ENCODE assay signal across 12 cellular contexts in the genomic region with DNA sequence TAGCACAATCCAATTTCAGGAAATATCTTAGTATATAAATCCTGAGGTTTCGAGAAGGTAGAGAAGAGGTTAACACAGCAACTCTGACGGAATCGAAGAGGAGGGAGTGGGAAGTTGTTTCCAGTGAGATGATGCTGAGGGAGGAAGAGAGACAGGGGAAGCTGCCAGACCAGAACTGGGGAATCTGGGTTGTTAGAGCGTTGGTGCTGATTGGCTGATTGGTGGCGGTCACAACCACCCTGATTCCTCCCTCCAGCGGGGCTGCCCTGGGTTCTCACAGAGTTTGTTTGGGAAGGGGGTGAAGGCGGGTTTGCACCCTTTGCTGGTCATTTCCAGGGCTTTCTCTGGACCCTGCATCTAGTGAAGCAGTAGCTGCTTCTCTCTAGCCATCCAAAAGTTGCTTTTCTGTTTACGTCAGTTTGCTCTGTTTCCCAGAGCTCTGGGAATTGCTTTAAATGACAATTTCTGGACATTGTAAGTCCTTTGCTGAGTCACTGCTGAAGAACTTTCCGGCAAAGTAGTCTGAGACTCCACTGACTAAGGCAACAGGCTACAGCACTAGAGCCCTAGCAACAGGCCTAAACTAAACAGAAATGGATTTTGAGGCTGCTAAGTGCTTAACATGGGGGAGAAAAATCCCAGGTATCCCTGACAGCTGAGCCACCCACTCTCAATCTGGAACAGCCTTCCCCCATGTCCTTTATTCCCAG.
DNase-seq lines count a peak whose midpoint lies in the region; ATAC-seq and TF ChIP-seq lines count a peak whose summit lies in the region.
"Had no signal": no experiment of that assay in that cellular context is flagged by ENCODE, and none has a peak within 500 bp of the region (broad histone marks: within the 10 kb centered on the region; RNA-seq: fewer than 3 reads in every experiment).

No MANE protein-coding gene starts in this region.

- H3K27me3 ChIP-seq in foreskin keratinocyte = peaks cover 48% of the 10 kb centered on the region
- peaks cover 13% of the 10 kb centered on the region for H3K27me3 ChIP-seq in osteoblast (ENCODE audit: insufficient read depth, low read length)

- DNase-seq in AG08396 (ENCODE audit: low spot score) = peak; percentile 70
- peak; percentile 93 for DNase-seq in amniotic epithelial cell (ENCODE audit: low read depth)
- DNase-seq in foreskin keratinocyte = peak in 1 of 2 donors; percentile 44
- no peak for DNase-seq in osteoblast (ENCODE audit: insufficient read length, low spot score, missing footprints)
- DNase-seq in activated CD4-positive, alpha-beta T cell treated with anti-CD3 and anti-CD28 coated beads for 48 hours = no peak
- no peak for DNase-seq in occipital lobe (lab: John Stamatoyannopoulos, UW)
- no peak for DNase-seq in DMS 273 treated with DMSO at 0.1 percent for 48 hours (lab: John Stamatoyannopoulos, UW)
- DNase-seq: activated CD4-positive, alpha-beta memory T cell treated with anti-CD3 and anti-CD28 coated beads, Interleukin-2, amount 10 ng/mL, durations not matched to agents 7 days and 5 days; naive thymus-derived CD8-positive, alpha-beta T cell had no signal

- H3K4me3 ChIP-seq in osteoblast (ENCODE audit: insufficient read depth, low read length) = peak overlapping the region; percentile 51

- no peaks in the 10 kb centered on the region for H3K4me1 ChIP-seq in foreskin keratinocyte
- peaks cover 36% of the 10 kb centered on the region for H3K4me1 ChIP-seq in osteoblast (ENCODE audit: insufficient read depth, low read length)

- no peak overlapping the region for H3K27ac ChIP-seq in foreskin keratinocyte
- H3K27ac ChIP-seq in osteoblast (ENCODE audit: low read depth, low read length) = peak overlapping the region; percentile 94
- H3K27ac ChIP-seq: C4-2B had no signal

- TF ChIP-seq CTCF in foreskin keratinocyte (conservative IDR thresholded peaks at IDR 0.05) (no peak), osteoblast (IDR thresholded peaks at IDR 0.05; ENCODE audit: extremely low read depth, low read depth, low read length) (no peak)

- H3K9me3 ChIP-seq in osteoblast (ENCODE audit: low read depth, low read length) = no peaks in the 10 kb centered on the region

- ATAC-seq in foreskin keratinocyte (peak; percentile 67), GM19395 (IDR thresholded peaks at IDR 0.05; ENCODE audit: unreplicated experiment) (no peak)
- ATAC-seq: naive thymus-derived CD8-positive, alpha-beta T cell; Panc1 had no signal

- no peaks in the 10 kb centered on the region for H3K79me2 ChIP-seq in osteoblast (ENCODE audit: insufficient read depth, low read length)

- no peaks in the 10 kb centered on the region for H4K20me1 ChIP-seq in osteoblast (ENCODE audit: insufficient read depth, low read length)

- H2AFZ ChIP-seq in osteoblast (ENCODE audit: low read length) = peak overlapping the region; percentile 81

- H3K36me3 ChIP-seq in osteoblast (ENCODE audit: insufficient read depth, low read length) = no peaks in the 10 kb centered on the region

- H3K4me2 ChIP-seq in osteoblast (ENCODE audit: insufficient read depth, low read length) = peak overlapping the region; percentile 77

Comparison
In these comparisons a context has a peak if more than half of its experiments do, and no peak if none do; other contexts are left out.
1. DNase-seq: peak in AG08396 (single experiment) and amniotic epithelial cell (single experiment); none in osteoblast (single experiment), activated CD4-positive, alpha-beta T cell treated with anti-CD3 and anti-CD28 coated beads for 48 hours (single experiment), occipital lobe (single experiment) and DMS 273 treated with DMSO at 0.1 percent for 48 hours (single experiment).